31 cellular contexts compared by ENCODE assay signal in the genomic region with DNA sequence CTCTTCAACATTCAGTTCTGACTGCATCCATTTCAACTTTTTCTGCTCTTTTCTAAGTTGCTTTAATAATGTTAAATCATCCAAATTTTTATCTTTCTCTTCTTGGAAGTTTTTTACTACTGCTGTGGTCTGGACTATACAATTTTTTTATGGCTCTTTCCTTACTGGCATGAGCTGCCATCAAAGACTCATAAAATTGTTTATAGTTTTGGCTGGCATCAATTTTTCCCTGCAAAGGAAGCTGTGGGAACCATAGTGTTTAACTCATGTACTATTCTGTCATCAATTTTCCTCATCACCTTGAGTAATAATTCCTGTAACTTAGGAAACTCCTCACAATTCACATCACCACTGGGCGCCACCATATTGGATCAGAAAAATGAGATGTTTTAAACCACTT.
"Had no signal": no experiment of that assay in that cellular context is flagged by ENCODE, and none has a peak within 500 bp of the region (broad histone marks: within the 10 kb centered on the region; RNA-seq: fewer than 3 reads in every experiment).

No MANE protein-coding gene starts in this region.

- H3K4me3 ChIP-seq: adrenal gland, ascending aorta, body of pancreas, breast epithelium, cardiac muscle cell had no signal

- H3K27ac ChIP-seq: adrenal gland, ascending aorta, body of pancreas, brain microvascular endothelial cell, breast epithelium, cardiac muscle cell had no signal

- H3K9me3 ChIP-seq: adrenal gland, ascending aorta, body of pancreas, breast epithelium had no signal

- H3K27me3 ChIP-seq: ascending aorta, body of pancreas, brain microvascular endothelial cell, breast epithelium, cardiac muscle cell had no signal

- ATAC-seq: activated naive CD4-positive, alpha-beta T cell treated with anti-CD3 and anti-CD28 coated beads, Interleukin-2, amount 50 U/mL, for 72 hours; activated naive CD8-positive, alpha-beta T cell treated with anti-CD3 and anti-CD28 coated beads, Interleukin-2, amount 50 U/mL, for 24 hours; activated T-cell treated with anti-CD3 and anti-CD28 coated beads, Interleukin-2, amount 50 U/mL, for 4 hours; activated T-cell treated with anti-CD3 and anti-CD28 coated beads, Interleukin-2, amount 50 U/mL, for 72 hours; activated T-helper 17 cell treated with anti-CD3 and anti-CD28 coated beads, Interleukin-2, amount 50 U/mL, for 72 hours; body of pancreas had no signal

- DNase-seq: activated effector memory CD4-positive, alpha-beta T cell treated with anti-CD3 and anti-CD28 coated beads, Interleukin-2, amount 50 U/mL, for 16 hours; activated effector memory CD4-positive, alpha-beta T cell treated with Interleukin-2 at 50 U/mL for 16 hours; activated gamma-delta T cell; activated gamma-delta T cell treated with Interleukin-2 at 50 U/mL for 16 hours; activated naive CD4-positive, alpha-beta T cell; activated naive CD4-positive, alpha-beta T cell treated with anti-CD3 and anti-CD28 coated beads for 36 hours; activated naive CD4-positive, alpha-beta T cell treated with anti-CD3 and anti-CD28 coated beads, Interleukin-2, amount 10 ng/mL, durations not matched to agents 7 days and 5 days; activated naive CD4-positive, alpha-beta T cell treated with anti-CD3 and anti-CD28 coated beads, Interleukin-2, amount 50 U/mL, for 16 hours; activated naive CD4-positive, alpha-beta T cell treated with Interleukin-2 at 50 U/mL for 16 hours; activated naive CD8-positive, alpha-beta T cell treated with anti-CD3 and anti-CD28 coated beads for 36 hours; activated naive CD8-positive, alpha-beta T cell treated with anti-CD3 and anti-CD28 coated beads, Interleukin-2, amount 10 ng/mL, durations not matched to agents 7 days and 5 days; activated naive CD8-positive, alpha-beta T cell treated with anti-CD3 and anti-CD28 coated beads, Interleukin-2, amount 50 U/mL, for 24 hours; activated T-cell treated with anti-CD3 and anti-CD28 coated beads, Interleukin-2, amount 50 U/mL, for 1 hour; activated T-cell treated with anti-CD3 and anti-CD28 coated beads, Interleukin-2, amount 50 U/mL, for 24 hours; activated T-cell treated with anti-CD3 and anti-CD28 coated beads, Interleukin-2, amount 50 U/mL, for 4 hours; activated T-cell treated with anti-CD3 and anti-CD28 coated beads, Interleukin-2, amount 50 U/mL, for 72 hours; adrenal gland; amniotic stem cell; amygdala; anterior cingulate cortex; aorta; body of pancreas; brain microvascular endothelial cell; caudate nucleus; central memory CD4-positive, alpha-beta T cell; cerebellar nuclear complex had no signal

- H3K36me3 ChIP-seq: adrenal gland, ascending aorta, brain microvascular endothelial cell, breast epithelium, cardiac muscle cell had no signal

- H3K4me1 ChIP-seq: adrenal gland, ascending aorta, body of pancreas, breast epithelium had no signal
